9 cellular contexts compared by ENCODE assay signal in the genomic region with DNA sequence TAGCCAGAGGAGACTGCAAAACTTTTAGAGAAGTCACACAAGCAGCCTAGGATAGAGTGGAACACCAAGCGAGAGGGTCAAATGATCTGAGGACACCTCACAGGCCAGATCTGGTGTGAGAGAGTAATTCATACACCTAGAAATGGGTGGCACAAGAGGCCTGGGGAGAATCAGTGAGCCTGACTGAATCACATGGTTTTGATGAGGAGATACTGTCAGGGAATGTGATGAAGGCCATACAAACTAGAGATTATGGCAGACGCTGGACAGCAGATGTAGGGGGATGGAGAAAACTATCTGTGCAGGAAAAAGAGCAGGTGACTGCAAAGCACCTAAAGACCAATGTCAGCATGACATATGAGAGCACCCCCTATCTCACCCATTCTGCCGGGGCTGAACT.
"Had no signal": no experiment of that assay in that cellular context is flagged by ENCODE, and none has a peak within 500 bp of the region (broad histone marks: within the 10 kb centered on the region; RNA-seq: fewer than 3 reads in every experiment).

No MANE protein-coding gene starts in this region.

- ATAC-seq: HCT116, HepG2 had no signal

- H3K4me1 Mint-ChIP-seq: IgD-negative memory B cell had no signal

- H3K4me3 Mint-ChIP-seq: HFFc6, IgD-negative memory B cell had no signal

- H3K27ac Mint-ChIP-seq: HFFc6, IgD-negative memory B cell had no signal

- H3K36me3 ChIP-seq: HAP-1 had no signal

- H3K9me3 ChIP-seq: HAP-1 had no signal

- H3K4me1 ChIP-seq: HAP-1 had no signal

- H3K27me3 Mint-ChIP-seq: IgD-negative memory B cell had no signal

- H3K4me3 ChIP-seq: HAP-1 had no signal

- DNase-seq: GOT3, H7, HFFc6, KBM-7 had no signal

- H3K27ac ChIP-seq: HL-60 had no signal
